Comparison of ENCODE assay signal across 15 cellular contexts in the genomic region with DNA sequence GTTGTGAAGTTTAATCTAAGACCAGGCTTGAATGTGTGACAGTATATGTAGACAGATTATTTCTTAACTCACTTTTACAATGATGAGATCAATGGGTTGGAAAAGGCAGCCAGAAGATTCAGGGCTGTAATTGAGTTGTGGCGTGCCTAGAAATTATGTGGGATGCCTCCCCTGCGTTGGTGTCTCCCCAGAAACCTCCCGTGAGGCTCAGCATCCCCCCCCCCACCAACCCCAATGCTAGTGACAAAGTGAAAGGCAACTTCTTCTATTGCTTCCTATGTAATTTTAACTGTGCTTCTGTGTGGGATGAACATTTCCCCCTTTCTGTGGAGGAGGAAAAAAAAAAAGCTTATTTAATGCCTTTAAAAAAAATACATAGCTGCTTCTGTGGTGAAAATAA.
DNase-seq lines count a peak whose midpoint lies in the region; ATAC-seq and TF ChIP-seq lines count a peak whose summit lies in the region.
"Had no signal": no experiment of that assay in that cellular context is flagged by ENCODE, and none has a peak within 500 bp of the region (broad histone marks: within the 10 kb centered on the region; RNA-seq: fewer than 3 reads in every experiment).

No MANE protein-coding gene starts in this region.

- 46 to 78% (median 57%) methylated on average over 3 of the region's 3 CpGs for WGBS in spleen, 5 donors

- ATAC-seq in CD4-positive, CD25-positive, alpha-beta regulatory T cell (ENCODE audit: low read depth in 2 of 2), result no peak

- no peak overlapping the region for H3K4me3 Mint-ChIP-seq in CD4-positive, CD25-positive, alpha-beta regulatory T cell
- no peak overlapping the region for H3K4me3 Mint-ChIP-seq in CD14-positive monocyte
- H3K4me3 Mint-ChIP-seq: HFFc6 had no signal

- H3K4me1 Mint-ChIP-seq in CD4-positive, CD25-positive, alpha-beta regulatory T cell, result peaks cover 0 to 2% (median 0%) of the 10 kb centered on the region in 4 donors
- H3K4me1 Mint-ChIP-seq in CD14-positive monocyte, result peaks cover 10% of the 10 kb centered on the region

- H3K27me3 Mint-ChIP-seq in CD4-positive, CD25-positive, alpha-beta regulatory T cell, result no peaks in the 10 kb centered on the region
- no peaks in the 10 kb centered on the region for H3K27me3 Mint-ChIP-seq in CD14-positive monocyte (ENCODE audit: low read depth in 3 of 3)

- no peak for TF ChIP-seq POLR2A in spleen (IDR thresholded peaks at IDR 0.05)

- no peaks in the 10 kb centered on the region for H3K27me3 ChIP-seq in CD4-positive, CD25-positive, alpha-beta regulatory T cell (ENCODE audit: control insufficient read depth, insufficient read depth, low read length)
- no peaks in the 10 kb centered on the region for H3K27me3 ChIP-seq in spleen (replicated peaks in 1 of 7)

- no peak for DNase-seq in CD4-positive, CD25-positive, alpha-beta regulatory T cell
- DNase-seq in OCI-M1 (lab: John Stamatoyannopoulos, UW) (peak; percentile 53), epithelial cell of prostate (ENCODE audit: low read depth, low spot score) (no peak), putamen (ENCODE audit: low spot score) (peak; percentile 74), spleen (no peak), CD14-positive monocyte (ENCODE audit: low spot score) (no peak)
- DNase-seq in activated CD8-positive, alpha-beta memory T cell treated with anti-CD3 and anti-CD28 coated beads, Interleukin-2, amount 50 U/mL, for 4 hours, result no peak
- DNase-seq: GOT3, HFFc6, MM.1S, NCI-H1417, NCI-H2081 treated with DMSO at 0.1 percent for 48 hours, NCI-H524 treated with DMSO at 0.1 percent for 48 hours, PC-9, SK-N-SH had no signal

- no peak overlapping the region for H3K27ac ChIP-seq in CD4-positive, CD25-positive, alpha-beta regulatory T cell (ENCODE audit: insufficient read depth, low read length, poor library complexity, severe bottlenecking)
- H3K27ac ChIP-seq in epithelial cell of prostate (peak overlapping the region; percentile 67), spleen (no peak overlapping the region)

- no peak overlapping the region for H3K4me3 ChIP-seq in CD4-positive, CD25-positive, alpha-beta regulatory T cell (ENCODE audit: low read depth, low read length)
- no peak overlapping the region for H3K4me3 ChIP-seq in spleen
- H3K4me3 ChIP-seq: PC-9 had no signal

- H3K9me3 Mint-ChIP-seq in CD4-positive, CD25-positive, alpha-beta regulatory T cell, result peaks cover 0 to 12% (median 2%) of the 10 kb centered on the region in 7 donors
- peaks cover 0 to 6% (median 0%) of the 10 kb centered on the region in 7 donors for H3K9me3 Mint-ChIP-seq in CD14-positive monocyte
- H3K9me3 Mint-ChIP-seq: HFFc6 had no signal

- H3K4me1 ChIP-seq in CD4-positive, CD25-positive, alpha-beta regulatory T cell (ENCODE audit: control insufficient read depth, insufficient read depth, low read length, poor library complexity, severe bottlenecking), result no peaks in the 10 kb centered on the region
- H3K4me1 ChIP-seq in spleen, result no peaks in the 10 kb centered on the region

- intact Hi-C loops in spleen (cut with DNase I; ENCODE audit: low total_unique reads), result no loop called here
- intact Hi-C loops in CD14-positive monocyte (cut with micrococcal nuclease), result no loop called here

- no peaks in the 10 kb centered on the region for H3K36me3 ChIP-seq in CD4-positive, CD25-positive, alpha-beta regulatory T cell (ENCODE audit: control insufficient read depth, insufficient read depth, low read length)
- H3K36me3 ChIP-seq in spleen, result no peaks in the 10 kb centered on the region

- no peak for TF ChIP-seq CTCF in spleen (IDR thresholded peaks at IDR 0.05 in 8 of 11, conservative IDR thresholded peaks at IDR 0.05 in 3 of 11)
- no peak for TF ChIP-seq CTCF in CD14-positive monocyte (IDR thresholded peaks at IDR 0.05)

- peaks cover 0 to 3% of the 10 kb centered on the region in 2 experiments for H3K9me3 ChIP-seq in CD4-positive, CD25-positive, alpha-beta regulatory T cell (ENCODE audit: control insufficient read depth in 2 of 2, low read length in 2 of 2)
- H3K9me3 ChIP-seq in spleen, result peaks cover 0 to 15% (median 9%) of the 10 kb centered on the region in 8 donors
- H3K9me3 ChIP-seq: SK-N-SH had no signal

- peak overlapping the region in 2 of 3 donors; percentile 5 to 34 for H3K27ac Mint-ChIP-seq in CD4-positive, CD25-positive, alpha-beta regulatory T cell
- no peak overlapping the region for H3K27ac Mint-ChIP-seq in CD14-positive monocyte
- H3K27ac Mint-ChIP-seq: HFFc6 had no signal

- H3K36me3 Mint-ChIP-seq in CD4-positive, CD25-positive, alpha-beta regulatory T cell, result peaks cover 16% of the 10 kb centered on the region
- peaks cover 5% of the 10 kb centered on the region in 2 donors for H3K36me3 Mint-ChIP-seq in CD14-positive monocyte

Comparison
In these comparisons a context has a peak if more than half of its experiments do, and no peak if none do; other contexts are left out.
1. DNase-seq: peak in OCI-M1 (single experiment) and putamen (single experiment); none in CD4-positive, CD25-positive, alpha-beta regulatory T cell (0 of 3), epithelial cell of prostate (single experiment), spleen (single experiment), activated CD8-positive, alpha-beta memory T cell treated with anti-CD3 and anti-CD28 coated beads, Interleukin-2, amount 50 U/mL, for 4 hours (single experiment) and CD14-positive monocyte (single experiment).
2. H3K27ac Mint-ChIP-seq: peak in CD4-positive, CD25-positive, alpha-beta regulatory T cell (2 of 3); none in CD14-positive monocyte (0 of 7).